ENCODE assay signal across 21 cellular contexts in the genomic region with DNA sequence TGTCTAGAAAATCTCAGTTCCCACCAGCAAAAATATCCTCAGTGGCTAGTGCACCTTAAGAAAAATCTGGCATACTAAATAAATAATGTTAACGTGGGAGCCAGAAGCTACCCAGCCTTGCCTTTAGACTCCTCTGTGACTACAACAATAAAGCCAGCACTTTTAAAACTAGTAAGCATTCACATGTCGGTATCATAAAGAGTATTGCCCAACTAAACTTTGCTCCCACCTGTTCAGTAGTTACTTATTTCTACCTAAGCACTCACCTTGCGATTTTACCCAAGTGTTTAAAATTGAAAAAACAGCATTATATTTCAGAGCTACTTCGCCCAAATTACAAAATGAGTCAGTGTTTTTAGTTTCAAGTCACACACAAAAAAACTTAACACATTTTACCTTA. TPM values are rescaled to one million over a fixed set of nuclear protein-coding genes. Genes with fewer than 3 reads are reported as not detected.
DNase-seq lines count a peak whose midpoint lies in the region; ATAC-seq, FAIRE-seq and TF ChIP-seq lines count a peak whose summit lies in the region.
"Had no signal": no experiment of that assay in that cellular context is flagged by ENCODE, and none has a peak within 500 bp of the region (broad histone marks: within the 10 kb centered on the region; RNA-seq: fewer than 3 reads in every experiment).

No MANE protein-coding gene starts in this region.

- ATAC-seq in GM18520 (IDR thresholded peaks at IDR 0.05; ENCODE audit: unreplicated experiment) = no peak
- ATAC-seq in natural killer cell = no peak
- ATAC-seq: HCT116 had no signal

- no peaks in the 10 kb centered on the region for H3K9me3 Mint-ChIP-seq in natural killer cell
- H3K9me3 Mint-ChIP-seq: CD4-positive, alpha-beta T cell; HFFc6 had no signal

- 31% methylated on average over 4 of the region's 4 CpGs for WGBS in liver
- 17 to 66% (median 42%) methylated on average over 4 of the region's 4 CpGs for WGBS in small intestine, 3 donors

- H3K9ac ChIP-seq in liver (ENCODE audit: low read depth in 1 of 2, low read length in 2 of 2) = peak overlapping the region in 1 of 2 donors; percentile 66

- intact Hi-C loops in natural killer cell (cut with micrococcal nuclease) = no loop called here

- peaks cover 32 to 65% of the 10 kb centered on the region in 2 donors for H3K27me3 Mint-ChIP-seq in natural killer cell (ENCODE audit: low read depth in 2 of 2)

- H3K36me3 Mint-ChIP-seq in natural killer cell = no peaks in the 10 kb centered on the region

- DNase-seq in epithelial cell of proximal tubule (ENCODE audit: low read depth) (no peak), kidney tubule cell (ENCODE audit: low spot score) (peak; percentile 6), small intestine (peak; percentile 15), DMS79 treated with DMSO at 0.1 percent for 48 hours (lab: John Stamatoyannopoulos, UW) (no peak), natural killer cell (no peak), NCI-H2107 (lab: John Stamatoyannopoulos, UW) (no peak)
- DNase-seq: AML-193; Caco-2; CD4-positive, alpha-beta T cell; GDM1; GOT3; H7; HFFc6 had no signal

- no peaks in the 10 kb centered on the region for H3K36me3 ChIP-seq in liver (ENCODE audit: control insufficient read depth in 4 of 4, insufficient read depth in 3 of 4, low read depth in 1 of 4, low read length in 3 of 4)
- H3K36me3 ChIP-seq in small intestine (ENCODE audit: control insufficient read depth in 2 of 2, insufficient read depth in 2 of 2, low read length in 2 of 2) = no peaks in the 10 kb centered on the region

- no peaks in the 10 kb centered on the region for H3K4me1 Mint-ChIP-seq in natural killer cell

- H3K9me3 ChIP-seq in liver (ENCODE audit: control insufficient read depth in 4 of 4, low read length in 3 of 4) = no peaks in the 10 kb centered on the region
- no peaks in the 10 kb centered on the region for H3K9me3 ChIP-seq in small intestine (ENCODE audit: control insufficient read depth, low read depth)
- H3K9me3 ChIP-seq: Caco-2 had no signal

- H3K27ac Mint-ChIP-seq in natural killer cell = no peak overlapping the region
- H3K27ac Mint-ChIP-seq: CD4-positive, alpha-beta T cell; HFFc6 had no signal

- peak in 1 of 2 donors; percentile 31 for TF ChIP-seq RAD21 in liver (IDR thresholded peaks at IDR 0.05)

- peak overlapping the region; percentile 4 for H3K4me3 ChIP-seq in epithelial cell of proximal tubule (ENCODE audit: low read depth, low read length)
- H3K4me3 ChIP-seq in liver (ENCODE audit: low read depth in 1 of 3, low read length in 3 of 3) = no peak overlapping the region
- H3K4me3 ChIP-seq in small intestine (ENCODE audit: low read depth in 1 of 2, low read length in 2 of 2) = no peak overlapping the region

- FAIRE-seq in small intestine (lab: Jason Lieb, UNC) = no peak
- FAIRE-seq: D721Med, GM12892, GM18507, HTR-8/SVneo had no signal

- H3K27me3 ChIP-seq in liver (ENCODE audit: control insufficient read depth in 4 of 4, insufficient read depth in 4 of 4, low read length in 3 of 4) = no peaks in the 10 kb centered on the region
- H3K27me3 ChIP-seq in small intestine (ENCODE audit: control insufficient read depth in 2 of 2, insufficient read depth in 2 of 2, low read length in 2 of 2) = peaks cover 0 to 6% of the 10 kb centered on the region in 2 donors

- TF ChIP-seq CTCF in epithelial cell of proximal tubule (conservative IDR thresholded peaks at IDR 0.05; ENCODE audit: low read depth, low read length) (no peak), liver (IDR thresholded peaks at IDR 0.05; ENCODE audit: low read depth, low read length, missing input control) (no peak), natural killer cell (IDR thresholded peaks at IDR 0.05) (no peak)

- H3K4me1 ChIP-seq in liver (ENCODE audit: control insufficient read depth in 4 of 4, insufficient read depth in 4 of 4, low read length in 3 of 4) (peaks cover 0 to 38% (median 16%) of the 10 kb centered on the region in 4 donors), small intestine (ENCODE audit: control insufficient read depth in 2 of 2, insufficient read depth in 1 of 2, low read depth in 1 of 2, low read length in 1 of 2) (no peaks in the 10 kb centered on the region)

- H3K27ac ChIP-seq in liver (ENCODE audit: low read depth in 1 of 2, low read length in 2 of 2) = peak overlapping the region; percentile 13 to 20
- H3K27ac ChIP-seq in small intestine (ENCODE audit: low read depth in 1 of 2, low read length in 1 of 2) = no peak overlapping the region
- H3K27ac ChIP-seq: C4-2B had no signal

- no peak overlapping the region for H3K4me3 Mint-ChIP-seq in natural killer cell
- H3K4me3 Mint-ChIP-seq: CD4-positive, alpha-beta T cell; HFFc6 had no signal

TF ChIP-seq in liver, 16 proteins besides CTCF, POLR2A, EP300 and RAD21:
- TF ChIP-seq HNF4A (conservative IDR thresholded peaks at IDR 0.05) (peak; percentile 59 to 66), NR2F2 (IDR thresholded peaks at IDR 0.05) (no peak)
TF ChIP-seq in liver: peak in this region for 1.

RNA-seq across cellular contexts. Expression of gene ALDH1L1, which starts 12.8 kb away (rescaled TPM):
- 0.06 and 0.29 TPM in 2 replicates for total RNA-seq in epithelial cell of proximal tubule
- total RNA-seq in liver = 100 to 1,000 TPM in 1 of 2 donors, 10 to 100 TPM in 1; 46.7 to 189 TPM
- polyA plus RNA-seq in liver = 100 to 1,000 TPM; 105 to 234 TPM
- polyA plus RNA-seq in small intestine = 1 to 10 TPM in 1 of 3 donors, under 1 TPM in 2; 0.27 to 4.5 (median 0.45) TPM
- total RNA-seq in natural killer cell = not detected
- total RNA-seq: CD4-positive, alpha-beta T cell had no signal

Comparison
In these comparisons a context has a peak if more than half of its experiments do, and no peak if none do; other contexts are left out.
1. DNase-seq: peak in kidney tubule cell (single experiment) and small intestine (single experiment); none in epithelial cell of proximal tubule (single experiment), DMS79 treated with DMSO at 0.1 percent for 48 hours (single experiment), natural killer cell (single experiment) and NCI-H2107 (single experiment).
2. H3K27ac ChIP-seq: peak in liver (2 of 2); none in small intestine (0 of 2).
3. RNA of gene ALDH1L1, which starts 12.8 kb away (total RNA-seq): 46.7 to 189 TPM in liver; 0.06 to 0.29 TPM in epithelial cell of proximal tubule and not detected in natural killer cell; every median in the first group is over 10 times any median in the second.